In genomic region chr7:150388709-150389531, GRCh38 we compare ENCODE assay signal across 9 cellular contexts. TPM values are rescaled to one million over a fixed set of nuclear protein-coding genes. Genes with fewer than 3 reads are reported as not detected.
DNase-seq lines count a peak whose midpoint lies in the region; ATAC-seq and TF ChIP-seq lines count a peak whose summit lies in the region.
"Had no signal": no experiment of that assay in that cellular context is flagged by ENCODE, and none has a peak within 500 bp of the region (broad histone marks: within the 10 kb centered on the region; RNA-seq: fewer than 3 reads in every experiment).

No MANE protein-coding gene starts in this region.

- ATAC-seq in HG03280 (IDR thresholded peaks at IDR 0.05; ENCODE audit: unreplicated experiment) (no peak), HG02571 (IDR thresholded peaks at IDR 0.05; ENCODE audit: unreplicated experiment) (no peak), HG02763 (IDR thresholded peaks at IDR 0.05; ENCODE audit: unreplicated experiment) (no peak)
- ATAC-seq: T-helper 17 cell had no signal

- peak overlapping the region; percentile 2 for H3K27ac Mint-ChIP-seq in progenitor cell of endocrine pancreas
- H3K27ac Mint-ChIP-seq: T-helper 17 cell had no signal

- in situ Hi-C loops in SK-MEL-5 (cut with HindIII; ENCODE audit: low pct_unique_long_range_greater_than_20kb, low sequenced_read_pairs), result no loop called here

- H3K9me3 Mint-ChIP-seq in progenitor cell of endocrine pancreas (ENCODE audit: low read depth), result no peaks in the 10 kb centered on the region

- peaks cover 20% of the 10 kb centered on the region for H3K4me1 Mint-ChIP-seq in progenitor cell of endocrine pancreas (ENCODE audit: low read depth)
- H3K4me1 Mint-ChIP-seq: T-helper 17 cell had no signal

- TF ChIP-seq CTCF in progenitor cell of endocrine pancreas (IDR thresholded peaks at IDR 0.05; ENCODE audit: unreplicated experiment), result peak; percentile 53

- H3K36me3 Mint-ChIP-seq in progenitor cell of endocrine pancreas (ENCODE audit: insufficient read depth), result peaks cover 7% of the 10 kb centered on the region

- peak; percentile 99 for DNase-seq in GF-D8 (lab: John Stamatoyannopoulos, UW)
- peak; percentile 81 for DNase-seq in SK-MEL-5 (ENCODE audit: low read depth, low spot score)
- DNase-seq in glomerular visceral epithelial cell (ENCODE audit: extremely low spot score), result peak; percentile 46
- DNase-seq in progenitor cell of endocrine pancreas (ENCODE audit: low spot score, unreplicated experiment), result no peak
- no peak for DNase-seq in stimulated activated CD8-positive, alpha-beta memory T cell treated with anti-CD3 and anti-CD28 coated beads, Interleukin-4, amount 100 ng/mL, for 48 hours

- H3K27me3 Mint-ChIP-seq in progenitor cell of endocrine pancreas, result no peaks in the 10 kb centered on the region
- H3K27me3 Mint-ChIP-seq: T-helper 17 cell had no signal

- H3K4me3 Mint-ChIP-seq in progenitor cell of endocrine pancreas (ENCODE audit: low read depth), result no peak overlapping the region
- H3K4me3 Mint-ChIP-seq: T-helper 17 cell had no signal

RNA-seq across cellular contexts. Expression of gene ZNF775, which starts 9.8 kb away (rescaled TPM):
- 10.4 and 10.5 TPM in 2 replicates for total RNA-seq in SK-MEL-5 (2014; rRNA removed; shearing (Covaris generic))
- 14.0 and 18.9 TPM in 2 replicates for polyA plus RNA-seq in SK-MEL-5 (2015; cell fraction: cytosol; rRNA removed)
- polyA plus RNA-seq in SK-MEL-5 (2015; cell fraction: nucleus; rRNA removed), result 5.3 and 12.4 TPM in 2 replicates
- 10.8 and 13.4 TPM in 2 replicates for total RNA-seq in progenitor cell of endocrine pancreas

RNA-seq across cellular contexts. Expression of gene REPIN1, which starts 20.3 kb away (rescaled TPM):
- total RNA-seq in SK-MEL-5 (2014; rRNA removed; shearing (Covaris generic)), result 131 TPM in 2 replicates
- 322 and 362 TPM in 2 replicates for polyA plus RNA-seq in SK-MEL-5 (2015; cell fraction: cytosol; rRNA removed)
- polyA plus RNA-seq in SK-MEL-5 (2015; cell fraction: nucleus; rRNA removed), result 475 and 494 TPM in 2 replicates
- total RNA-seq in progenitor cell of endocrine pancreas, result 148 and 153 TPM in 2 replicates

RNA-seq across cellular contexts. Expression of gene RARRES2, which starts 47.5 kb away (rescaled TPM):
- not detected in 2 replicates for total RNA-seq in SK-MEL-5 (2014; rRNA removed; shearing (Covaris generic))
- polyA plus RNA-seq in SK-MEL-5 (2015; cell fraction: cytosol; rRNA removed), result not detected in 2 replicates
- not detected in 2 replicates for polyA plus RNA-seq in SK-MEL-5 (2015; cell fraction: nucleus; rRNA removed)
- 19.0 and 20.2 TPM in 2 replicates for total RNA-seq in progenitor cell of endocrine pancreas
- total RNA-seq: T-helper 17 cell had no signal

Comparison
In these comparisons a context has a peak if more than half of its experiments do, and no peak if none do; other contexts are left out.
1. DNase-seq: peak in GF-D8 (single experiment), SK-MEL-5 (single experiment) and glomerular visceral epithelial cell (single experiment); none in progenitor cell of endocrine pancreas (single experiment) and stimulated activated CD8-positive, alpha-beta memory T cell treated with anti-CD3 and anti-CD28 coated beads, Interleukin-4, amount 100 ng/mL, for 48 hours (single experiment).
2. RNA of gene RARRES2, which starts 47.5 kb away (total RNA-seq): 19.0 to 20.2 TPM in progenitor cell of endocrine pancreas; not detected in SK-MEL-5; every median in the first group is over 10 times any median in the second.